In genomic region chr4:118869808-118870342, GRCh38 we compare ENCODE assay signal across 1 cellular context.
TF ChIP-seq lines count a peak whose summit lies in the region.

No MANE protein-coding gene starts in this region.

TF ChIP-seq in HepG2, 621 proteins besides CTCF, POLR2A, EP300 and RAD21:
- TF ChIP-seq CREB1 (IDR thresholded peaks at IDR 0.05), result peak; percentile 8; the same call in 1 of the 2 replicates
- TF ChIP-seq CREB1 (CRISPR knock-in tag; IDR thresholded peaks at IDR 0.05), result no peak
- no peak for TF ChIP-seq KLF6 (CRISPR knock-in tag; IDR thresholded peaks at IDR 0.05)
